Comparison of ENCODE assay signal across 22 cellular contexts in genomic region chr1:162859210-162859609, GRCh38. TPM values are rescaled to one million over a fixed set of nuclear protein-coding genes. Genes with fewer than 3 reads are reported as not detected.
DNase-seq lines count a peak whose midpoint lies in the region; ATAC-seq and TF ChIP-seq lines count a peak whose summit lies in the region.
"Had no signal": no experiment of that assay in that cellular context is flagged by ENCODE, and none has a peak within 500 bp of the region (broad histone marks: within the 10 kb centered on the region; RNA-seq: fewer than 3 reads in every experiment).

No MANE protein-coding gene starts in this region.

- intact Hi-C loops in mammary epithelial cell (cut with micrococcal nuclease) (loop anchor here (5.0 kb wide), 1 partner anchor 48 kb away; no protein-coding TSS in a partner anchor), upper lobe of right lung (cut with DNase I) (loop anchor here (10.0 kb wide), 1 partner anchor 456 kb away; no protein-coding TSS in a partner anchor)

- CTCF ChIA-PET in mammary epithelial cell (lab: Charles Lee; ENCODE audit: low non-redundant PET): no interaction called here

- H4K20me1 ChIP-seq in GM23338 (replicated peaks; ENCODE audit: insufficient read depth) (no peaks in the 10 kb centered on the region), neural progenitor cell (ENCODE audit: low read depth) (no peaks in the 10 kb centered on the region), mammary epithelial cell (ENCODE audit: insufficient read depth, low read length) (no peaks in the 10 kb centered on the region)

- H3F3A ChIP-seq in GM23338 (replicated peaks; ENCODE audit: low read depth) (no peaks in the 10 kb centered on the region), neural progenitor cell (ENCODE audit: low read depth) (no peaks in the 10 kb centered on the region)

- H3K4me3 Mint-ChIP-seq in GM23338 (no peak overlapping the region), chondrocyte (ENCODE audit: unreplicated experiment) (no peak overlapping the region), neural progenitor cell (no peak overlapping the region)

- no TSS peak for BruUV-seq in mammary epithelial cell (replicated peaks; lab: Mats Ljungman, UMichigan)

- H3K27ac Mint-ChIP-seq in GM23338 (no peak overlapping the region), chondrocyte (ENCODE audit: unreplicated experiment) (peak overlapping the region; percentile 46), neural progenitor cell (no peak overlapping the region)

- H3K27me3 ChIP-seq in ACC112 (ENCODE audit: insufficient read depth, low read length) (no peaks in the 10 kb centered on the region), GM23338 (ENCODE audit: insufficient read depth) (no peaks in the 10 kb centered on the region), neural progenitor cell (no peaks in the 10 kb centered on the region), mammary epithelial cell (ENCODE audit: insufficient read depth, low read length) (no peaks in the 10 kb centered on the region), upper lobe of right lung (no peaks in the 10 kb centered on the region)
- H3K27me3 ChIP-seq: BE2C had no signal

- H3K4me3 ChIP-seq in ACC112 (ENCODE audit: low read depth, low read length) (no peak overlapping the region), GM23338 (no peak overlapping the region), neural progenitor cell (no peak overlapping the region), mammary epithelial cell (replicated peaks in 1 of 3; ENCODE audit: insufficient read depth in 1 of 3, low read depth in 2 of 3, low read length in 3 of 3) (no peak overlapping the region), upper lobe of right lung (no peak overlapping the region)
- H3K4me3 ChIP-seq: A549, HAP-1 had no signal

- H3K4me2 ChIP-seq in GM23338 (no peak overlapping the region), neural progenitor cell (no peak overlapping the region), mammary epithelial cell (ENCODE audit: insufficient read depth, low read depth, low read length) (no peak overlapping the region)
- H3K4me2 ChIP-seq: A549 had no signal

- H3K9me3 Mint-ChIP-seq in GM23338 (no peaks in the 10 kb centered on the region), chondrocyte (ENCODE audit: low read depth) (no peaks in the 10 kb centered on the region), neural progenitor cell (peaks cover 2% of the 10 kb centered on the region)

- dilution Hi-C loops in mammary epithelial cell (cut with HindIII; ENCODE audit: low sequenced_read_pairs): loop anchor here (25.0 kb wide), 2 partner anchors 328 to 453 kb away; partner anchors contain the start of gene NUF2

- TF ChIP-seq CTCF in GM23338 (conservative IDR thresholded peaks at IDR 0.05; ENCODE audit: low read depth in 2 of 2): no peak
- TF ChIP-seq CTCF in chondrocyte (IDR thresholded peaks at IDR 0.05): no peak
- no peak for TF ChIP-seq CTCF in neural progenitor cell (IDR thresholded peaks at IDR 0.05)
- no peak for TF ChIP-seq CTCF in mammary epithelial cell (conservative IDR thresholded peaks at IDR 0.05 in 1 of 2, IDR thresholded peaks at IDR 0.05 in 1 of 2; ENCODE audit: extremely low read depth in 1 of 2, insufficient read depth in 1 of 2, low read depth in 1 of 2, low read length in 2 of 2)
- TF ChIP-seq CTCF in upper lobe of right lung (IDR thresholded peaks at IDR 0.05): no peak

- H3K4me1 ChIP-seq in ACC112 (ENCODE audit: control insufficient read depth, insufficient read depth, low read length, unreplicated experiment): peaks cover 51% of the 10 kb centered on the region
- H3K4me1 ChIP-seq in GM23338 (ENCODE audit: insufficient read depth): no peaks in the 10 kb centered on the region
- H3K4me1 ChIP-seq in neural progenitor cell: peaks cover 24% of the 10 kb centered on the region
- H3K4me1 ChIP-seq in mammary epithelial cell (ENCODE audit: insufficient read depth, low read length): peaks cover 38% of the 10 kb centered on the region
- no peaks in the 10 kb centered on the region for H3K4me1 ChIP-seq in upper lobe of right lung
- H3K4me1 ChIP-seq: A549, HAP-1 had no signal

- no peaks in the 10 kb centered on the region for H3K27me3 Mint-ChIP-seq in GM23338 (ENCODE audit: insufficient read depth, low read depth, poor library complexity)
- H3K27me3 Mint-ChIP-seq in chondrocyte (ENCODE audit: low read depth): no peaks in the 10 kb centered on the region
- peaks cover 4% of the 10 kb centered on the region for H3K27me3 Mint-ChIP-seq in neural progenitor cell (ENCODE audit: insufficient read depth, low read depth)

- no peaks in the 10 kb centered on the region for H3K36me3 Mint-ChIP-seq in GM23338 (ENCODE audit: low read depth)
- no peaks in the 10 kb centered on the region for H3K36me3 Mint-ChIP-seq in chondrocyte (ENCODE audit: low read depth)
- H3K36me3 Mint-ChIP-seq in neural progenitor cell: no peaks in the 10 kb centered on the region

- no peak for DNase-seq in GM23338 (ENCODE audit: low spot score)
- DNase-seq in chondrocyte (ENCODE audit: low spot score): no peak
- peak; percentile 16 for DNase-seq in neural progenitor cell (ENCODE audit: low spot score)
- DNase-seq in mammary epithelial cell: no peak
- DNase-seq in upper lobe of right lung: no peak
- DNase-seq in GM19240 (ENCODE audit: insufficient read length, low spot score): no peak
- DNase-seq in hypothalamus (lab: John Stamatoyannopoulos, UW): no peak
- DNase-seq: BE2C, EL, KG1, NCI-H1105, NCI-H2029 treated with DMSO at 0.1 percent for 48 hours, NCI-H2171, NCI-H345, NCI-H524, SHP77 had no signal

- no peaks in the 10 kb centered on the region for H3K36me3 ChIP-seq in ACC112 (ENCODE audit: insufficient read depth, low read length)
- H3K36me3 ChIP-seq in GM23338 (ENCODE audit: insufficient read depth): no peaks in the 10 kb centered on the region
- no peaks in the 10 kb centered on the region for H3K36me3 ChIP-seq in neural progenitor cell
- no peaks in the 10 kb centered on the region for H3K36me3 ChIP-seq in mammary epithelial cell (ENCODE audit: insufficient read depth, low read length)
- no peaks in the 10 kb centered on the region for H3K36me3 ChIP-seq in upper lobe of right lung
- H3K36me3 ChIP-seq: BE2C, HAP-1 had no signal

- H3K79me2 ChIP-seq in ACC112 (ENCODE audit: control insufficient read depth, insufficient read depth, low read length, unreplicated experiment) (no peaks in the 10 kb centered on the region), GM23338 (replicated peaks; ENCODE audit: insufficient read depth) (no peaks in the 10 kb centered on the region), neural progenitor cell (ENCODE audit: low read depth) (no peaks in the 10 kb centered on the region), mammary epithelial cell (ENCODE audit: insufficient read depth, low read length) (no peaks in the 10 kb centered on the region)

- in situ Hi-C loops in mammary epithelial cell (cut with MboI; ENCODE audit: low sequenced_read_pairs in 2 of 2): loop anchor here (5.0 to 10.0 kb wide), 3 partner anchors 316 to 458 kb away; no protein-coding TSS in a partner anchor

- no peaks in the 10 kb centered on the region for H3K9me3 ChIP-seq in neural progenitor cell (ENCODE audit: low read depth)
- H3K9me3 ChIP-seq in mammary epithelial cell (replicated peaks; ENCODE audit: insufficient read depth, low read length): no peaks in the 10 kb centered on the region
- no peaks in the 10 kb centered on the region for H3K9me3 ChIP-seq in upper lobe of right lung
- H3K9me3 ChIP-seq: A549, BE2C, HAP-1 had no signal

- H2AFZ ChIP-seq in ACC112 (ENCODE audit: low read length, unreplicated experiment) (peak overlapping the region; percentile 47), GM23338 (peak overlapping the region; percentile 7; the same call in 1 of the 2 replicates), neural progenitor cell (replicated peaks) (peak overlapping the region; percentile 59), mammary epithelial cell (ENCODE audit: low read depth, low read length) (no peak overlapping the region)

- no peaks in the 10 kb centered on the region for H3K9me2 ChIP-seq in GM23338 (ENCODE audit: insufficient read depth)

- WGBS in mammary epithelial cell (ENCODE audit: low coverage, missing lambda C conversion rate): 100% methylated on average over 1 of the region's 1 CpG

- ATAC-seq in GM23338 (peak; percentile 59), upper lobe of right lung (no peak)
- ATAC-seq: A549, HepG2 had no signal

- peak overlapping the region; percentile 98 for H3K27ac ChIP-seq in ACC112 (ENCODE audit: low read depth, low read length)
- H3K27ac ChIP-seq in GM23338 (ENCODE audit: low read depth): no peak overlapping the region
- H3K27ac ChIP-seq in neural progenitor cell: no peak overlapping the region
- no peak overlapping the region for H3K27ac ChIP-seq in mammary epithelial cell (ENCODE audit: insufficient read depth, low read depth, low read length)
- no peak overlapping the region for H3K27ac ChIP-seq in upper lobe of right lung
- H3K27ac ChIP-seq: A549, HL-60 had no signal

- H3K9ac ChIP-seq in neural progenitor cell (no peak overlapping the region), mammary epithelial cell (ENCODE audit: insufficient read depth, low read length) (no peak overlapping the region)

- H3K4me1 Mint-ChIP-seq in GM23338: no peaks in the 10 kb centered on the region; the same call in 2 of the 3 replicates
- H3K4me1 Mint-ChIP-seq in chondrocyte (ENCODE audit: low read depth): peaks cover 82% of the 10 kb centered on the region
- H3K4me1 Mint-ChIP-seq in neural progenitor cell: peaks cover 19% of the 10 kb centered on the region

TF ChIP-seq in GM23338, 12 proteins besides CTCF, POLR2A, EP300 and RAD21 (continues in another document):
- TF ChIP-seq ETS1 (IDR thresholded peaks at IDR 0.05) (no peak), ZNF331 (CRISPR knock-in tag; IDR thresholded peaks at IDR 0.05; ENCODE audit: low read depth) (no peak), JUNB (IDR thresholded peaks at IDR 0.05; ENCODE audit: unreplicated experiment) (no peak)

RNA-seq across cellular contexts. Expression of gene CCDC190, which starts 1.8 kb away (rescaled TPM):
- not detected in 2 replicates for total RNA-seq in GM23338 (2014; rRNA removed; shearing (Covaris generic))
- polyA plus RNA-seq in GM23338 (2016; fragmentation: Nextera tagmentation; extraction: Ambion mirVana) (not detected in 2 replicates), mammary epithelial cell (not detected)
- total RNA-seq in chondrocyte (1.5 to 5.3 TPM (median 1.9 TPM) in 3 replicates), neural progenitor cell (ENCODE audit: low replicate concordance) (not detected in 2 replicates), mammary epithelial cell (under 1 TPM in 1 of 2 donors, not detected in 1; 0.33 TPM), upper lobe of right lung (not detected)
- not detected for polyA minus RNA-seq in mammary epithelial cell
- total RNA-seq: HepG2, HT-29 had no signal
- polyA plus RNA-seq: A549, HepG2 had no signal
